18 cellular contexts compared by ENCODE assay signal in the genomic region with DNA sequence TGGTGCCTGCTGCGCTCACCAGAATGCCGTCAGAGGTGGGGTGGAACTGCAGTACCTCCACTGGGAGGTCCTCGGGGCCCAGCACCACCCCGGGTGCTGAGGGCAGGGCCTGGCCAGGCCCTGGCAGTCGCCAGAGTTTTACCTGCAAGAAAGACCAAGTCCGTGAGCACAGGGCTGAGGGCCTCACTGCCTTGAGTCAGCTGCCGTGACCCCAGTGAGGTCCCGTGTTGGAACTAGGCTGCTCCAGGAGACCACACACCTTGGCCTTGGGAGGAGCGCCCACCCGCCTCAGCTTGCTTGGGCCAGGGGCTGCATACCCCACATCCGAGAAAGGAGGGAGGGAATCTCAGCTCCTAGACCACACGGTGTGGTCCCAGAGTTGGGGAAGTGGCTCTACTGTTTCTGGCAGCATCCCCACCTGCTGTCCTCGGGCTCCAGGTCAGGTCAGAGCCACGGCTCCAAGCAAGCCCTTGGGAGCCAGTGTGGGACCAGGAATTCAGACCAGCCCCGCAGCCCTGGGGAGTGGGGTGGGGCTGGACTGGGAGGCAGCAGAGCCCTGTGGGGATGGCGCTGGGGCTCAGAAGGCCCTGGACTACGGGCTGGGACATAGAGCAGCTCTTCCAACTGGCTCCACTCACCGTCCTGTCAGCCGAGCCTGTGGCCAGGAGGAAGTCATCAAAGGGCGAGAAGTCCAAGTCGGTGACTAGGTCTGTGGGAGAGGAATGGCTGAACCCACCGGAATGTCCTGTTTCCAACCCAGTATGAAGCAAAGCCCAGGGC. TPM values are rescaled to one million over a fixed set of nuclear protein-coding genes. Genes with fewer than 3 reads are reported as not detected.
DNase-seq lines count a peak whose midpoint lies in the region; ATAC-seq and TF ChIP-seq lines count a peak whose summit lies in the region.
"Had no signal": no experiment of that assay in that cellular context is flagged by ENCODE, and none has a peak within 500 bp of the region (broad histone marks: within the 10 kb centered on the region; RNA-seq: fewer than 3 reads in every experiment).

No MANE protein-coding gene starts in this region.

- H3K27me3 ChIP-seq in right atrium auricular region: no peaks in the 10 kb centered on the region
- H3K27me3 ChIP-seq in body of pancreas: no peaks in the 10 kb centered on the region
- H3K27me3 ChIP-seq in left ventricle myocardium inferior (ENCODE audit: low read depth): no peaks in the 10 kb centered on the region
- H3K27me3 ChIP-seq: SJSA1, spleen, suprapubic skin had no signal

- H3K36me3 ChIP-seq in right atrium auricular region (peaks cover 16% of the 10 kb centered on the region), body of pancreas (replicated peaks in 1 of 2; ENCODE audit: insufficient read depth in 1 of 2, low read depth in 2 of 2) (no peaks in the 10 kb centered on the region), left ventricle myocardium inferior (peaks cover 34% of the 10 kb centered on the region)

- TF ChIP-seq CTCF in right atrium auricular region (IDR thresholded peaks at IDR 0.05) (no peak), body of pancreas (IDR thresholded peaks at IDR 0.05) (no peak), left ventricle myocardium inferior (IDR thresholded peaks at IDR 0.05; ENCODE audit: borderline replicate concordance) (no peak)

- DNase-seq in Right ventricle myocardium superior: no peak
- no peak for DNase-seq in right atrium auricular region (ENCODE audit: low spot score)
- DNase-seq in body of pancreas: peak in 1 of 4 donors; percentile 38
- DNase-seq in left ventricle myocardium inferior: peak; percentile 48
- no peak for DNase-seq in activated CD4-positive, CD25-positive, alpha-beta regulatory T cell (lab: John Stamatoyannopoulos, UW)
- no peak for DNase-seq in NCI-H774 (lab: John Stamatoyannopoulos, UW)
- DNase-seq: activated B cell treated with CpG ODN at 0.5 μM for 24 hours; activated naive CD8-positive, alpha-beta T cell treated with anti-CD3 and anti-CD28 coated beads for 36 hours; NCI-H1092 treated with DMSO at 0.1 percent for 48 hours; NCI-H524; spleen had no signal

- 84 to 98% methylated on average over 7 to 22 of the region's 22 CpGs for WGBS in body of pancreas, 2 donors

- TF ChIP-seq POLR2A in body of pancreas (IDR thresholded peaks at IDR 0.05): no peak

- H3K9me3 ChIP-seq in right atrium auricular region: no peaks in the 10 kb centered on the region
- no peaks in the 10 kb centered on the region for H3K9me3 ChIP-seq in body of pancreas
- H3K9me3 ChIP-seq in left ventricle myocardium inferior (replicated peaks): no peaks in the 10 kb centered on the region
- H3K9me3 ChIP-seq: A549, prostate gland, SJSA1, spleen, suprapubic skin had no signal

- ATAC-seq in Right ventricle myocardium superior (ENCODE audit: poor library complexity) (peak; percentile 4), body of pancreas (peak; percentile 31), GM21360 (IDR thresholded peaks at IDR 0.05; ENCODE audit: unreplicated experiment) (no peak), GM21737 (IDR thresholded peaks at IDR 0.05; ENCODE audit: unreplicated experiment) (no peak)
- ATAC-seq: A549 had no signal

- intact Hi-C loops in Right ventricle myocardium superior (cut with DNase I): loop anchor here (10.0 kb wide), 1 partner anchor 203 kb away; no protein-coding TSS in a partner anchor
- intact Hi-C loops in body of pancreas (cut with DNase I): loop anchor here (10.0 kb wide), 2 partner anchors 113 to 213 kb away; no protein-coding TSS in a partner anchor
- intact Hi-C loops in left ventricle myocardium inferior (cut with micrococcal nuclease): no loop called here

- H3K27ac ChIP-seq in right atrium auricular region (no peak overlapping the region), body of pancreas (no peak overlapping the region), left ventricle myocardium inferior (replicated peaks) (peak overlapping the region; percentile 59)
- H3K27ac ChIP-seq: A549, prostate gland, SJSA1, spleen, suprapubic skin had no signal

- H3K4me3 ChIP-seq in right atrium auricular region (no peak overlapping the region), body of pancreas (no peak overlapping the region), left ventricle myocardium inferior (no peak overlapping the region)
- H3K4me3 ChIP-seq: A549, prostate gland, SJSA1, spleen, suprapubic skin had no signal

- H3K4me1 ChIP-seq in right atrium auricular region (peaks cover 0 to 46% of the 10 kb centered on the region in 2 donors), body of pancreas (peaks cover 7% of the 10 kb centered on the region), left ventricle myocardium inferior (peaks cover 45% of the 10 kb centered on the region)
- H3K4me1 ChIP-seq: A549 had no signal

RNA-seq across cellular contexts. Expression of a gene that starts 8.7 kb away (rescaled TPM):
- 11.6 TPM for total RNA-seq in Right ventricle myocardium superior
- total RNA-seq in right atrium auricular region: 10 to 100 TPM; 10.3 TPM
- total RNA-seq in body of pancreas: 10 to 100 TPM; 13.2 to 48.8 TPM
- total RNA-seq in left ventricle myocardium inferior: 12.5 TPM

RNA-seq across cellular contexts. Expression of a gene that starts 17.9 kb away (rescaled TPM):
- total RNA-seq in Right ventricle myocardium superior (76.8 TPM), right atrium auricular region (10 to 100 TPM; 47.6 to 50.5 TPM), body of pancreas (10 to 100 TPM; 26.4 to 29.1 TPM), left ventricle myocardium inferior (74.2 TPM)

RNA-seq across cellular contexts. Expression of a gene that starts 36.1 kb away (rescaled TPM):
- total RNA-seq in Right ventricle myocardium superior (5.7 TPM), right atrium auricular region (10 to 100 TPM; 17.9 to 39.0 TPM), body of pancreas (10 to 100 TPM; 14.3 to 22.1 TPM), left ventricle myocardium inferior (5.5 TPM)
- total RNA-seq: T-helper 2 cell treated with Interferon-gamma antibody and Interleukin-4, amounts not matched to agents 100 ng/mL and 5 ng/mL, for 36 hours had no signal

RNA-seq across cellular contexts. Expression of a gene that starts 56.6 kb away (rescaled TPM):
- total RNA-seq in Right ventricle myocardium superior (74.0 TPM), right atrium auricular region (10 to 100 TPM; 54.6 to 85.7 TPM), body of pancreas (10 to 100 TPM; 25.9 to 27.7 TPM), left ventricle myocardium inferior (67.3 TPM)

Comparison
In these comparisons a context has a peak if more than half of its experiments do, and no peak if none do; other contexts are left out.
1. ATAC-seq: peak in Right ventricle myocardium superior (single experiment) and body of pancreas (single experiment); none in GM21360 (single experiment) and GM21737 (single experiment).